ENCODE assay signal across 1 cellular context in the genomic region with DNA sequence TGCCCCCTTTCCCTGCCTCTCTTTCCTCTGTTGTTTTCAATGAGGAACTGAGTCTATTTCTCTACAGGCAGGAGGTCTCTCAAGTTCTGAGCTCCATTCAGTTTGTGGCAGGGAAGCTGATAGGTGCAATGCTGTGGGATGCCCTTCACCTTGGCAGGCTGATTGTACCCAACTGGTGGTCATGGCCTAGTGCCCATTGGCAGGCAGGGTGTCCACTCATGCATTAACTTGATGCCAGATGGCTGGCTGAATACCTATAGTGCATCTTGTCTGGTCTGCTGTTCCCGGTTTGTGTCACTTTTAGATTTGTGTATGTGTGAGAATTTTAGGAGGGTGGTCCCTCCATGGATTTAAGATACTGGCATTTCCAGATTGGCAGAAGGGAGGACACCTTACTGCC.
TF ChIP-seq lines count a peak whose summit lies in the region.

No MANE protein-coding gene starts in this region.

TF ChIP-seq in GM23338, 12 proteins besides CTCF, POLR2A, EP300 and RAD21:
- no peak for TF ChIP-seq STAT1 (IDR thresholded peaks at IDR 0.05; ENCODE audit: unreplicated experiment)
- no peak for TF ChIP-seq EZH2phosphoT487 (IDR thresholded peaks at IDR 0.05; ENCODE audit: unreplicated experiment)
- TF ChIP-seq CREB1 (CRISPR knock-in tag; IDR thresholded peaks at IDR 0.05; ENCODE audit: low read depth) = no peak
- TF ChIP-seq NANOG (IDR thresholded peaks at IDR 0.05; ENCODE audit: borderline replicate concordance) = no peak
- TF ChIP-seq ZNF462 (CRISPR knock-in tag; IDR thresholded peaks at IDR 0.05) = no peak
